ENCODE assay signal across 19 cellular contexts in genomic region chr1:90716243-90716551, GRCh38. TPM values are rescaled to one million over a fixed set of nuclear protein-coding genes. Genes with fewer than 3 reads are reported as not detected.
A peak's percentile ranks its signal among the peaks of the same experiment; 100 is the strongest.
DNase-seq lines count a peak whose midpoint lies in the region; TF ChIP-seq lines count a peak whose summit lies in the region.
"Had no signal": no experiment of that assay in that cellular context is flagged by ENCODE, and none has a peak within 500 bp of the region (broad histone marks: within the 10 kb centered on the region; RNA-seq: fewer than 3 reads in every experiment).

No MANE protein-coding gene starts in this region.

- WGBS in hepatocyte (ENCODE audit: low lambda C conversion rate, missing lambda C conversion rate), result 3% methylated on average over 15 of the region's 15 CpGs

- peak overlapping the region; percentile 94 for H3K4me2 ChIP-seq in hepatocyte
- H3K4me2 ChIP-seq: PC-9 had no signal

- TF ChIP-seq CTCF in hepatocyte (IDR thresholded peaks at IDR 0.05; ENCODE audit: poor library complexity), result no peak

- H3K4me3 ChIP-seq in SK-N-MC (peak overlapping the region; percentile 88), hepatocyte (no peak overlapping the region)
- H3K4me3 ChIP-seq: PC-9, prostate gland had no signal

- H3K36me3 ChIP-seq in SK-N-MC (ENCODE audit: insufficient read depth, low read length), result no peaks in the 10 kb centered on the region; the same call in 1 of the 2 replicates
- H3K36me3 ChIP-seq in hepatocyte (replicated peaks; ENCODE audit: insufficient read depth, low read depth), result no peaks in the 10 kb centered on the region
- H3K36me3 ChIP-seq: prostate gland had no signal

- peaks cover 95% of the 10 kb centered on the region for H3K27me3 ChIP-seq in hepatocyte

- no peaks in the 10 kb centered on the region for H4K20me1 ChIP-seq in hepatocyte (ENCODE audit: insufficient read depth, poor library complexity, severe bottlenecking)

- H3K4me3 Mint-ChIP-seq in T-helper 1 cell treated with Interleukin-12 subunit alpha and Interleukin-12 subunit beta and Interleukin-4 antibody, amounts not matched to agents 30 μg/mL and 1 μg/mL, for 36 hours, result peak overlapping the region; percentile 36

- H3K27me3 Mint-ChIP-seq in T-helper 1 cell treated with Interleukin-12 subunit alpha and Interleukin-12 subunit beta and Interleukin-4 antibody, amounts not matched to agents 30 μg/mL and 1 μg/mL, for 36 hours (ENCODE audit: low read depth), result peaks cover 91% of the 10 kb centered on the region

- H3K9ac ChIP-seq in SK-N-MC (ENCODE audit: insufficient read length), result peak overlapping the region; percentile 76

- no peaks in the 10 kb centered on the region for H3K9me3 Mint-ChIP-seq in T-helper 1 cell treated with Interleukin-12 subunit alpha and Interleukin-12 subunit beta and Interleukin-4 antibody, amounts not matched to agents 30 μg/mL and 1 μg/mL, for 36 hours

- H3K4me1 ChIP-seq in hepatocyte (ENCODE audit: insufficient read depth), result peaks cover 20% of the 10 kb centered on the region
- H3K4me1 ChIP-seq: prostate gland had no signal

- H2AFZ ChIP-seq in hepatocyte, result no peak overlapping the region
- H2AFZ ChIP-seq: PC-9 had no signal

- DNase-seq in T-helper 1 cell (no peak), SK-N-MC (ENCODE audit: low read depth, low spot score) (no peak), hepatocyte (ENCODE audit: low spot score) (no peak), posterior vena cava (ENCODE audit: low spot score) (peak; percentile 75), MV-4-11 (lab: John Stamatoyannopoulos, UW) (no peak), dermis blood vessel endothelial cell (no peak), CD1c-positive myeloid dendritic cell (ENCODE audit: extremely low spot score) (no peak)
- DNase-seq: amniotic stem cell; NCI-H1930; NCI-H524 treated with DMSO at 0.1 percent for 48 hours; PC-9; stimulated activated CD4-positive, alpha-beta T cell treated with anti-CD3 and anti-CD28 coated beads, Interleukin-12 subunit alpha, Interleukin-12 subunit beta, amount 100 ng/mL, for 4 hours had no signal

- H3K79me2 ChIP-seq in hepatocyte, result no peaks in the 10 kb centered on the region

- no peaks in the 10 kb centered on the region for H3K9me2 ChIP-seq in hepatocyte (replicated peaks; ENCODE audit: insufficient read depth)

- intact Hi-C loops in posterior vena cava (cut with DNase I), result no loop called here

- no peaks in the 10 kb centered on the region for H3K9me3 ChIP-seq in SK-N-MC (ENCODE audit: low read depth, low read length)
- no peaks in the 10 kb centered on the region for H3K9me3 ChIP-seq in hepatocyte (ENCODE audit: low read depth)
- H3K9me3 ChIP-seq: prostate gland had no signal

- H3K4me1 Mint-ChIP-seq in T-helper 1 cell treated with Interleukin-12 subunit alpha and Interleukin-12 subunit beta and Interleukin-4 antibody, amounts not matched to agents 30 μg/mL and 1 μg/mL, for 36 hours (ENCODE audit: low read depth), result peaks cover 11% of the 10 kb centered on the region

- no peak overlapping the region for H3K27ac ChIP-seq in SK-N-MC
- no peak overlapping the region for H3K27ac ChIP-seq in hepatocyte
- H3K27ac ChIP-seq: 22Rv1, epithelial cell of prostate, PC-9, prostate gland, VCaP had no signal

- H3K36me3 Mint-ChIP-seq in T-helper 1 cell treated with Interleukin-12 subunit alpha and Interleukin-12 subunit beta and Interleukin-4 antibody, amounts not matched to agents 30 μg/mL and 1 μg/mL, for 36 hours (ENCODE audit: low read depth), result peaks cover 11% of the 10 kb centered on the region

- H3K27ac Mint-ChIP-seq in T-helper 1 cell treated with Interleukin-12 subunit alpha and Interleukin-12 subunit beta and Interleukin-4 antibody, amounts not matched to agents 30 μg/mL and 1 μg/mL, for 36 hours, result peak overlapping the region; percentile 73
- H3K27ac Mint-ChIP-seq: CD14-positive monocyte had no signal

RNA-seq across cellular contexts. Expression of gene BARHL2, which starts 0.9 kb away (rescaled TPM):
- total RNA-seq in hepatocyte (not detected in 2 replicates), posterior vena cava (not detected), dermis blood vessel endothelial cell (not detected in 2 replicates)
- not detected in 2 replicates for polyA plus RNA-seq in hepatocyte
- total RNA-seq: PC-9 had no signal
- polyA plus RNA-seq: CD14-positive monocyte, keratinocyte had no signal
